In genomic region chr4:6917445-6918241, GRCh38 we compare ENCODE assay signal across 1 cellular context.
TF ChIP-seq lines count a peak whose summit lies in the region.

No MANE protein-coding gene starts in this region.

TF ChIP-seq in HepG2, 621 proteins besides CTCF, POLR2A, EP300 and RAD21 (continued from another document and continues in another):
- TF ChIP-seq ZFP90 (CRISPR knock-in tag; IDR thresholded peaks at IDR 0.05; ENCODE audit: borderline replicate concordance) (no peak; the same call in 1 of the 2 replicates), HHEX (CRISPR knock-in tag; IDR thresholded peaks at IDR 0.05) (peak; percentile 99), PAXIP1 (CRISPR knock-in tag; conservative IDR thresholded peaks at IDR 0.05) (peak; percentile 86), CBX2 (IDR thresholded peaks at IDR 0.05; ENCODE audit: low read depth, low read length) (no peak), CBX2 (CRISPR knock-in tag; IDR thresholded peaks at IDR 0.05; ENCODE audit: low read depth) (no peak), IRX3 (CRISPR knock-in tag; IDR thresholded peaks at IDR 0.05; ENCODE audit: borderline replicate concordance, low read depth) (no peak), NONO (IDR thresholded peaks at IDR 0.05) (no peak), NONO (CRISPR knock-in tag; conservative IDR thresholded peaks at IDR 0.05) (peak; percentile 88), RNF2 (conservative IDR thresholded peaks at IDR 0.05; ENCODE audit: low read depth) (peak; percentile 68; the same call in 1 of the 2 replicates), ZNF34 (CRISPR knock-in tag; IDR thresholded peaks at IDR 0.05; ENCODE audit: borderline replicate concordance) (0 out of 2 replicates have a peak, but pooled peaks have one; percentile 64), MTA3 (CRISPR knock-in tag; IDR thresholded peaks at IDR 0.05) (no peak), PRMT3 (CRISPR knock-in tag; IDR thresholded peaks at IDR 0.05; ENCODE audit: borderline replicate concordance, low read depth) (peak; percentile 60; the same call in 1 of the 2 replicates), PLRG1 (conservative IDR thresholded peaks at IDR 0.05) (no peak), HOMEZ (CRISPR knock-in tag; IDR thresholded peaks at IDR 0.05; ENCODE audit: low read depth) (peak; percentile 85), MTF2 (CRISPR knock-in tag; IDR thresholded peaks at IDR 0.05; ENCODE audit: borderline replicate concordance) (no peak), ZHX2 (IDR thresholded peaks at IDR 0.05; ENCODE audit: low read depth) (0 out of 2 replicates have a peak, but pooled peaks have one; percentile 42), ZHX2 (CRISPR knock-in tag; IDR thresholded peaks at IDR 0.05; ENCODE audit: borderline replicate concordance) (no peak), NR3C1 (CRISPR knock-in tag; IDR thresholded peaks at IDR 0.05) (no peak), HDAC2 (CRISPR knock-in tag; IDR thresholded peaks at IDR 0.05) (peak; percentile 96), HNF4A (CRISPR knock-in tag; IDR thresholded peaks at IDR 0.05) (peak; percentile 91), ZKSCAN8 (CRISPR knock-in tag; IDR thresholded peaks at IDR 0.05; ENCODE audit: borderline replicate concordance) (peak; percentile 96), ZNF891 (CRISPR knock-in tag; IDR thresholded peaks at IDR 0.05) (no peak), SMYD3 (CRISPR knock-in tag; IDR thresholded peaks at IDR 0.05) (peak; percentile 89; the same call in 1 of the 2 replicates), CREM (IDR thresholded peaks at IDR 0.05) (peak; percentile 76), CREM (CRISPR knock-in tag; IDR thresholded peaks at IDR 0.05) (no peak), AFF4 (CRISPR knock-in tag; IDR thresholded peaks at IDR 0.05) (no peak), ZNF383 (CRISPR knock-in tag; IDR thresholded peaks at IDR 0.05; ENCODE audit: borderline replicate concordance) (no peak), THAP11 (CRISPR knock-in tag; IDR thresholded peaks at IDR 0.05) (peak; percentile 80), MAX (IDR thresholded peaks at IDR 0.05) (peak; percentile 94), PCBP2 (optimal IDR thresholded peaks at IDR 0.05; ENCODE audit: low read depth, low read length, poor library complexity, severe bottlenecking) (no peak), SMARCC2 (IDR thresholded peaks at IDR 0.05) (no peak), ZNF281 (CRISPR knock-in tag; IDR thresholded peaks at IDR 0.05; ENCODE audit: borderline replicate concordance) (peak; percentile 65; the same call in 1 of the 2 replicates), FUBP1 (CRISPR knock-in tag; IDR thresholded peaks at IDR 0.05; ENCODE audit: borderline replicate concordance) (no peak), GABPA (IDR thresholded peaks at IDR 0.05; ENCODE audit: low read depth, low read length) (no peak), GABPA (CRISPR knock-in tag; IDR thresholded peaks at IDR 0.05; ENCODE audit: low read depth) (peak; percentile 82), CREB1 (IDR thresholded peaks at IDR 0.05) (no peak), CREB1 (CRISPR knock-in tag; IDR thresholded peaks at IDR 0.05) (no peak), PAF1 (CRISPR knock-in tag; IDR thresholded peaks at IDR 0.05) (no peak), ISX (CRISPR knock-in tag; conservative IDR thresholded peaks at IDR 0.05) (no peak; the same call in 1 of the 2 replicates), BATF2 (CRISPR knock-in tag; IDR thresholded peaks at IDR 0.05) (no peak), ZBTB26 (CRISPR knock-in tag; IDR thresholded peaks at IDR 0.05; ENCODE audit: borderline replicate concordance) (no peak)
